Comparison of ENCODE assay signal across 15 cellular contexts in the genomic region with DNA sequence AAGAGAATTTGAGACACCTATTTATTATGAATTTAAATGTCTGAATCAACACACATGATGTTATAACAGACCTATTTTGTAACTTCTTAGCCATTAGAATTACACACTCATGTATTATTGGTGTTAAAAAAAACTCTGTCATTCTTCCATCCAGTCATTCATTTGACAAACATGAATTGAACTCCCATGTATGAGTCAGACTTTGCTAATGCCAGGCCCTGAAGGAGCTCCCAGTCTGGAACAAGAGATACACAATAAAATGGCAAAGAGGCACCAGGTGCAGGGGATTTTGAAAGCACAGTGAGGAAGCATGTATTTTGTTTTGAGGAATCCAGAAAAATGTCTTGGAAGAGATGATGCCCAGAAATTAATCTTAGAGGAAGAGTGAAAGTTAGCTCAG.
DNase-seq lines count a peak whose midpoint lies in the region; TF ChIP-seq lines count a peak whose summit lies in the region.
"Had no signal": no experiment of that assay in that cellular context is flagged by ENCODE, and none has a peak within 500 bp of the region (broad histone marks: within the 10 kb centered on the region; RNA-seq: fewer than 3 reads in every experiment).

No MANE protein-coding gene starts in this region.

- H3K27ac Mint-ChIP-seq in Calu3 (ENCODE audit: unreplicated experiment): peak overlapping the region; percentile 30
- no peak overlapping the region for H3K27ac Mint-ChIP-seq in activated CD4-positive, alpha-beta T cell treated with anti-CD3 and anti-CD28 coated beads, Interleukin-2, amount 10 ng/mL, durations not matched to agents 24 days and 14 days
- H3K27ac Mint-ChIP-seq: activated T-cell treated with anti-CD3 and anti-CD28 coated beads, Interleukin-2, amount 50 U/mL, for 72 hours; CD4-positive, CD25-positive, alpha-beta regulatory T cell had no signal

- intact Hi-C loops in Calu3 (cut with micrococcal nuclease; ENCODE audit: unreplicated experiment): no loop called here
- intact Hi-C loops in activated CD4-positive, alpha-beta T cell treated with anti-CD3 and anti-CD28 coated beads, Interleukin-2, amount 10 ng/mL, durations not matched to agents 24 days and 14 days (cut with micrococcal nuclease): no loop called here

- H3K4me1 Mint-ChIP-seq in Calu3 (ENCODE audit: low read depth, unreplicated experiment): peaks cover 48% of the 10 kb centered on the region
- no peaks in the 10 kb centered on the region for H3K4me1 Mint-ChIP-seq in activated CD4-positive, alpha-beta T cell treated with anti-CD3 and anti-CD28 coated beads, Interleukin-2, amount 10 ng/mL, durations not matched to agents 24 days and 14 days
- H3K4me1 Mint-ChIP-seq: CD4-positive, CD25-positive, alpha-beta regulatory T cell had no signal

- H3K27me3 Mint-ChIP-seq in Calu3 (ENCODE audit: unreplicated experiment): no peaks in the 10 kb centered on the region
- no peaks in the 10 kb centered on the region for H3K27me3 Mint-ChIP-seq in activated CD4-positive, alpha-beta T cell treated with anti-CD3 and anti-CD28 coated beads, Interleukin-2, amount 10 ng/mL, durations not matched to agents 24 days and 14 days
- H3K27me3 Mint-ChIP-seq: effector memory CD8-positive, alpha-beta T cell had no signal

- peak; percentile 28 for DNase-seq in Calu3
- peak; percentile 5 for DNase-seq in LoVo (ENCODE audit: low spot score)
- peak; percentile 24 for DNase-seq in amniotic epithelial cell (ENCODE audit: low read depth)
- peak; percentile 71 for DNase-seq in kidney tubule cell (ENCODE audit: low spot score)
- no peak for DNase-seq in activated CD4-positive, CD25-positive, alpha-beta regulatory T cell (lab: John Stamatoyannopoulos, UW)
- DNase-seq in NCI-H2081 treated with DMSO at 0.1 percent for 48 hours (lab: John Stamatoyannopoulos, UW): no peak
- no peak for DNase-seq in activated CD4-positive, alpha-beta T cell treated with anti-CD3 and anti-CD28 coated beads, Interleukin-2, amount 10 ng/mL, durations not matched to agents 24 days and 14 days
- DNase-seq in T-helper 9 cell: no peak
- DNase-seq: activated CD4-positive, alpha-beta T cell treated with anti-CD3 and anti-CD28 coated beads for 48 hours; activated T-cell treated with anti-CD3 and anti-CD28 coated beads, Interleukin-2, amount 50 U/mL, for 72 hours; CD4-positive, CD25-positive, alpha-beta regulatory T cell; effector memory CD8-positive, alpha-beta T cell; heart left ventricle; NCI-H2029 treated with DMSO at 0.1 percent for 48 hours; T-helper 1 cell had no signal

- no peaks in the 10 kb centered on the region for H3K36me3 Mint-ChIP-seq in Calu3 (ENCODE audit: insufficient read depth, unreplicated experiment)
- no peaks in the 10 kb centered on the region for H3K36me3 Mint-ChIP-seq in activated CD4-positive, alpha-beta T cell treated with anti-CD3 and anti-CD28 coated beads, Interleukin-2, amount 10 ng/mL, durations not matched to agents 24 days and 14 days (ENCODE audit: low read depth)
- H3K36me3 Mint-ChIP-seq: CD4-positive, CD25-positive, alpha-beta regulatory T cell had no signal

- H3K9me3 Mint-ChIP-seq in Calu3 (ENCODE audit: low read depth, unreplicated experiment): no peaks in the 10 kb centered on the region
- peaks cover 6% of the 10 kb centered on the region for H3K9me3 Mint-ChIP-seq in activated CD4-positive, alpha-beta T cell treated with anti-CD3 and anti-CD28 coated beads, Interleukin-2, amount 10 ng/mL, durations not matched to agents 24 days and 14 days
- H3K9me3 Mint-ChIP-seq: effector memory CD8-positive, alpha-beta T cell had no signal

- CTCF ChIA-PET in Calu3 (lab: Charles Lee): interaction anchor here (1.4 kb wide), 1 partner anchor 21 kb away, joined by 3 read pairs; no protein-coding TSS in a partner anchor

- TF ChIP-seq CTCF in Calu3 (IDR thresholded peaks at IDR 0.05; ENCODE audit: unreplicated experiment): no peak

- H3K4me3 Mint-ChIP-seq in Calu3 (ENCODE audit: low read depth, unreplicated experiment): no peak overlapping the region
- no peak overlapping the region for H3K4me3 Mint-ChIP-seq in activated CD4-positive, alpha-beta T cell treated with anti-CD3 and anti-CD28 coated beads, Interleukin-2, amount 10 ng/mL, durations not matched to agents 24 days and 14 days
- H3K4me3 Mint-ChIP-seq: activated T-cell treated with anti-CD3 and anti-CD28 coated beads, Interleukin-2, amount 50 U/mL, for 72 hours; CD4-positive, CD25-positive, alpha-beta regulatory T cell; effector memory CD8-positive, alpha-beta T cell had no signal

- no TSS peak for BruUV-seq in Calu3 (replicated peaks; lab: Mats Ljungman, UMichigan)

Comparison
In these comparisons a context has a peak if more than half of its experiments do, and no peak if none do; other contexts are left out.
1. DNase-seq: peak in Calu3 (single experiment), LoVo (single experiment), amniotic epithelial cell (single experiment) and kidney tubule cell (single experiment); none in activated CD4-positive, CD25-positive, alpha-beta regulatory T cell (0 of 4), NCI-H2081 treated with DMSO at 0.1 percent for 48 hours (single experiment), activated CD4-positive, alpha-beta T cell treated with anti-CD3 and anti-CD28 coated beads, Interleukin-2, amount 10 ng/mL, durations not matched to agents 24 days and 14 days (single experiment) and T-helper 9 cell (single experiment).